25 cellular contexts compared by ENCODE assay signal in genomic region chr12:27631365-27631764, GRCh38.
"Had no signal": no experiment of that assay in that cellular context is flagged by ENCODE, and none has a peak within 500 bp of the region (broad histone marks: within the 10 kb centered on the region; RNA-seq: fewer than 3 reads in every experiment).

No MANE protein-coding gene starts in this region.

- H3K9me3 ChIP-seq: esophagus squamous epithelium, prostate gland, spleen, suprapubic skin, thyroid gland, vagina had no signal

- H3K27ac ChIP-seq: esophagus squamous epithelium, neural progenitor cell, prostate gland, skin epidermis, suprapubic skin, thyroid gland, vagina had no signal

- FAIRE-seq: endometrium had no signal

- H3K4me3 ChIP-seq: esophagus squamous epithelium, neural progenitor cell, prostate gland, skin epidermis, spleen, suprapubic skin, thyroid gland, vagina had no signal

- DNase-seq: cerebellar nuclear complex; cortex of kidney; effector memory CD8-positive, alpha-beta T cell; erythroblast; esophagus squamous epithelium; foreskin melanocyte; glutamatergic neuron; kidney glomerular epithelial cell; left colon; mesendoderm; midbrain; naive thymus-derived CD4-positive, alpha-beta T cell; right cardiac atrium; spleen; stimulated activated CD4-positive, alpha-beta T cell treated with anti-CD3 and anti-CD28 coated beads, Interleukin-4, amount 100 ng/mL, for 1 hour; stimulated activated CD8-positive, alpha-beta memory T cell treated with anti-CD3 and anti-CD28 coated beads, Interleukin-4, amount 100 ng/mL, for 48 hours; stimulated activated naive CD4-positive, alpha-beta T cell; stimulated activated naive CD8-positive, alpha-beta T cell treated with anti-CD3 and anti-CD28 coated beads, Interleukin-15, amount 100 ng/mL, for 72 hours; thyroid gland had no signal

- H3K9ac ChIP-seq: neural progenitor cell had no signal

- H3K4me2 ChIP-seq: neural progenitor cell had no signal

- H3K27me3 ChIP-seq: esophagus squamous epithelium, neural progenitor cell, spleen, suprapubic skin, thyroid gland, vagina had no signal

- ATAC-seq: effector memory CD8-positive, alpha-beta T cell; left colon; naive thymus-derived CD4-positive, alpha-beta T cell; right cardiac atrium; stimulated activated naive CD8-positive, alpha-beta T cell treated with anti-CD3 and anti-CD28 coated beads, Interleukin-15, amount 100 ng/mL, for 72 hours had no signal

- H3K36me3 ChIP-seq: neural progenitor cell, prostate gland, spleen, suprapubic skin, thyroid gland, vagina had no signal

- H2AFZ ChIP-seq: neural progenitor cell had no signal

- H3K4me1 ChIP-seq: neural progenitor cell, prostate gland had no signal
